Comparison of ENCODE assay signal across 11 cellular contexts in the genomic region with DNA sequence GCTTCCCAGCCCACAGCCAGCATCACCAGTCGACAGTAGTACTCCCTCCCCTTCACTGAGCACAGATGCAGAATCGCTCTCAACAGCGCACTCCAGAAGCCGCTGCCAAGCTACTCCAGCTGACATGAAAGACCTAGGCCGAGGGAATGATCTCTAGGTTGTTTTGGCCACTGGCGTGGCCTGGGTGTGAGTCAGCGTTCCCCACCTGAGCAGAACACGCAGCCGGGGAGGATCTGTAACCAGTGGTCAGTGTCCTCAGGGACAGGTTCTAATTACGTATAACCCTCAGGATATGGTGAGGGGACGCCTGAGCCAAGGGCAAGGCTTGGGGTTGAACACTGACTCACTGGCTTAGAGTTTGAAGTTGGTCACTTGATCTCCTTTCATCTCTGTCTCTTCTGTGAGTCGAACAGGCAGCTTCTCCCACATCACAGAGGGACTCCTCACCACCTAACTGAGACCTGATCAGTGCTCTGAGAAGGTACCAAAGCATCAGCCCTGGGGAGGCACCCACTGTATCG.
DNase-seq lines count a peak whose midpoint lies in the region; ATAC-seq lines count a peak whose summit lies in the region.
"Had no signal": no experiment of that assay in that cellular context is flagged by ENCODE, and none has a peak within 500 bp of the region (broad histone marks: within the 10 kb centered on the region; RNA-seq: fewer than 3 reads in every experiment).

No MANE protein-coding gene starts in this region.

- no peaks in the 10 kb centered on the region for H3K36me3 Mint-ChIP-seq in activated CD8-positive, alpha-beta T cell treated with anti-CD3 and anti-CD28 coated beads, Interleukin-2, amount 10 ng/mL, durations not matched to agents 7 days and 5 days (ENCODE audit: low read depth)
- H3K36me3 Mint-ChIP-seq in stimulated activated effector memory CD8-positive, alpha-beta T cell treated with anti-CD3 and anti-CD28 coated beads, Interleukin-12 subunit alpha, Interleukin-12 subunit beta, amount 100 ng/mL, for 72 hours: no peaks in the 10 kb centered on the region
- H3K36me3 Mint-ChIP-seq in naive thymus-derived CD4-positive, alpha-beta T cell: no peaks in the 10 kb centered on the region
- H3K36me3 Mint-ChIP-seq: activated CD4-positive, alpha-beta memory T cell treated with anti-CD3 and anti-CD28 coated beads for 36 hours had no signal

- H3K36me3 ChIP-seq in naive thymus-derived CD4-positive, alpha-beta T cell (ENCODE audit: control insufficient read depth in 2 of 3, insufficient read depth in 3 of 3, low read length in 3 of 3): no peaks in the 10 kb centered on the region

- H3K27ac Mint-ChIP-seq in activated CD8-positive, alpha-beta T cell treated with anti-CD3 and anti-CD28 coated beads, Interleukin-2, amount 10 ng/mL, durations not matched to agents 7 days and 5 days: no peak overlapping the region
- no peak overlapping the region for H3K27ac Mint-ChIP-seq in stimulated activated effector memory CD8-positive, alpha-beta T cell treated with anti-CD3 and anti-CD28 coated beads, Interleukin-12 subunit alpha, Interleukin-12 subunit beta, amount 100 ng/mL, for 72 hours
- H3K27ac Mint-ChIP-seq in naive thymus-derived CD4-positive, alpha-beta T cell: peak overlapping the region in 1 of 9 donors; percentile 12
- H3K27ac Mint-ChIP-seq: activated CD4-positive, alpha-beta memory T cell treated with anti-CD3 and anti-CD28 coated beads for 36 hours had no signal

- H3K9me3 ChIP-seq in naive thymus-derived CD4-positive, alpha-beta T cell (ENCODE audit: control insufficient read depth in 2 of 3, low read length in 3 of 3): no peaks in the 10 kb centered on the region

- H3K27me3 ChIP-seq in naive thymus-derived CD4-positive, alpha-beta T cell (ENCODE audit: control insufficient read depth in 2 of 2, insufficient read depth in 2 of 2, low read length in 2 of 2): no peaks in the 10 kb centered on the region

- H3K27me3 Mint-ChIP-seq in activated CD8-positive, alpha-beta T cell treated with anti-CD3 and anti-CD28 coated beads, Interleukin-2, amount 10 ng/mL, durations not matched to agents 7 days and 5 days (ENCODE audit: low read depth): peaks cover 2% of the 10 kb centered on the region
- H3K27me3 Mint-ChIP-seq in naive thymus-derived CD4-positive, alpha-beta T cell: no peaks in the 10 kb centered on the region
- H3K27me3 Mint-ChIP-seq: activated CD4-positive, alpha-beta memory T cell treated with anti-CD3 and anti-CD28 coated beads for 36 hours had no signal

- no peaks in the 10 kb centered on the region for H3K9me3 Mint-ChIP-seq in activated CD8-positive, alpha-beta T cell treated with anti-CD3 and anti-CD28 coated beads, Interleukin-2, amount 10 ng/mL, durations not matched to agents 7 days and 5 days (ENCODE audit: insufficient read depth)
- no peaks in the 10 kb centered on the region for H3K9me3 Mint-ChIP-seq in stimulated activated effector memory CD8-positive, alpha-beta T cell treated with anti-CD3 and anti-CD28 coated beads, Interleukin-12 subunit alpha, Interleukin-12 subunit beta, amount 100 ng/mL, for 72 hours
- no peaks in the 10 kb centered on the region for H3K9me3 Mint-ChIP-seq in naive thymus-derived CD4-positive, alpha-beta T cell
- H3K9me3 Mint-ChIP-seq: activated CD4-positive, alpha-beta memory T cell treated with anti-CD3 and anti-CD28 coated beads for 36 hours had no signal

- peak; percentile 51 for DNase-seq in HCEC 1CT
- DNase-seq in activated CD8-positive, alpha-beta T cell treated with anti-CD3 and anti-CD28 coated beads, Interleukin-2, amount 10 ng/mL, durations not matched to agents 7 days and 5 days: no peak
- peak; percentile 65 for DNase-seq in left cardiac atrium
- DNase-seq in stimulated activated effector memory CD8-positive, alpha-beta T cell treated with anti-CD3 and anti-CD28 coated beads, Interleukin-12 subunit alpha, Interleukin-12 subunit beta, amount 100 ng/mL, for 72 hours (ENCODE audit: low spot score in 2 of 2): no peak
- no peak for DNase-seq in naive thymus-derived CD4-positive, alpha-beta T cell
- no peak for DNase-seq in NCI-H1436 treated with DMSO at 0.1 percent for 48 hours (lab: John Stamatoyannopoulos, UW)
- no peak for DNase-seq in ACHN
- DNase-seq: activated CD4-positive, alpha-beta memory T cell treated with anti-CD3 and anti-CD28 coated beads for 36 hours; NCI-H345; stimulated activated CD4-positive, alpha-beta T cell treated with anti-CD3 and anti-CD28 coated beads, Interleukin-1b, Interleukin-23, amount 100 ng/mL, for 48 hours had no signal

- H3K4me1 Mint-ChIP-seq in activated CD8-positive, alpha-beta T cell treated with anti-CD3 and anti-CD28 coated beads, Interleukin-2, amount 10 ng/mL, durations not matched to agents 7 days and 5 days (ENCODE audit: low read depth): peaks cover 9% of the 10 kb centered on the region
- H3K4me1 Mint-ChIP-seq in stimulated activated effector memory CD8-positive, alpha-beta T cell treated with anti-CD3 and anti-CD28 coated beads, Interleukin-12 subunit alpha, Interleukin-12 subunit beta, amount 100 ng/mL, for 72 hours: no peaks in the 10 kb centered on the region
- peaks cover 0 to 2% (median 0%) of the 10 kb centered on the region in 7 donors for H3K4me1 Mint-ChIP-seq in naive thymus-derived CD4-positive, alpha-beta T cell

- POLR2A ChIA-PET in activated CD8-positive, alpha-beta T cell treated with anti-CD3 and anti-CD28 coated beads, Interleukin-2, amount 10 ng/mL, durations not matched to agents 7 days and 5 days (lab: Charles Lee): no interaction called here
- POLR2A ChIA-PET in naive thymus-derived CD4-positive, alpha-beta T cell (lab: Charles Lee): no interaction called here

- ATAC-seq in activated CD8-positive, alpha-beta T cell treated with anti-CD3 and anti-CD28 coated beads, Interleukin-2, amount 10 ng/mL, durations not matched to agents 7 days and 5 days: peak; percentile 28
- ATAC-seq in left cardiac atrium (peak in 1 of 2 donors; percentile 68), GM21526 (IDR thresholded peaks at IDR 0.05; ENCODE audit: low FRiP score, unreplicated experiment) (no peak)
- peak; percentile 5 for ATAC-seq in stimulated activated effector memory CD8-positive, alpha-beta T cell treated with anti-CD3 and anti-CD28 coated beads, Interleukin-12 subunit alpha, Interleukin-12 subunit beta, amount 100 ng/mL, for 72 hours
- no peak for ATAC-seq in naive thymus-derived CD4-positive, alpha-beta T cell

- in situ Hi-C loops in ACHN (cut with HindIII; ENCODE audit: low pct_ligation_motif_present, low pct_unique_long_range_greater_than_20kb, low sequenced_read_pairs): no loop called here

- intact Hi-C loops in left cardiac atrium (cut with DNase I): no loop called here
- intact Hi-C loops in naive thymus-derived CD4-positive, alpha-beta T cell (cut with micrococcal nuclease): loop anchor here in 1 of 2 donors (5.0 kb wide), 1 partner anchor 34 kb away; no protein-coding TSS in a partner anchor

- H3K4me3 Mint-ChIP-seq in activated CD8-positive, alpha-beta T cell treated with anti-CD3 and anti-CD28 coated beads, Interleukin-2, amount 10 ng/mL, durations not matched to agents 7 days and 5 days: no peak overlapping the region
- H3K4me3 Mint-ChIP-seq in stimulated activated effector memory CD8-positive, alpha-beta T cell treated with anti-CD3 and anti-CD28 coated beads, Interleukin-12 subunit alpha, Interleukin-12 subunit beta, amount 100 ng/mL, for 72 hours: no peak overlapping the region
- H3K4me3 Mint-ChIP-seq in naive thymus-derived CD4-positive, alpha-beta T cell: no peak overlapping the region
- H3K4me3 Mint-ChIP-seq: activated CD4-positive, alpha-beta memory T cell treated with anti-CD3 and anti-CD28 coated beads for 36 hours had no signal

- CTCF ChIA-PET in activated CD8-positive, alpha-beta T cell treated with anti-CD3 and anti-CD28 coated beads, Interleukin-2, amount 10 ng/mL, durations not matched to agents 7 days and 5 days (lab: Charles Lee): interaction anchor here (1.5 kb wide), 1 partner anchor 20 kb away, joined by 6 read pairs; no protein-coding TSS in a partner anchor
- CTCF ChIA-PET in naive thymus-derived CD4-positive, alpha-beta T cell (lab: Charles Lee): interaction anchor here (0.7 to 1.1 kb wide), 2 partner anchors 10 to 22 kb away, joined by 4 to 7 read pairs; no protein-coding TSS in a partner anchor

- H3K27ac ChIP-seq in naive thymus-derived CD4-positive, alpha-beta T cell (ENCODE audit: low read depth, low read length): no peak overlapping the region

- no peak overlapping the region for H3K4me3 ChIP-seq in naive thymus-derived CD4-positive, alpha-beta T cell (ENCODE audit: low read length)

- no peaks in the 10 kb centered on the region for H3K4me1 ChIP-seq in naive thymus-derived CD4-positive, alpha-beta T cell (ENCODE audit: control insufficient read depth in 2 of 2, insufficient read depth in 2 of 2, low read length in 2 of 2)

Comparison
In these comparisons a context has a peak if more than half of its experiments do, and no peak if none do; other contexts are left out.
1. DNase-seq: peak in HCEC 1CT (single experiment) and left cardiac atrium (single experiment); none in activated CD8-positive, alpha-beta T cell treated with anti-CD3 and anti-CD28 coated beads, Interleukin-2, amount 10 ng/mL, durations not matched to agents 7 days and 5 days (single experiment), stimulated activated effector memory CD8-positive, alpha-beta T cell treated with anti-CD3 and anti-CD28 coated beads, Interleukin-12 subunit alpha, Interleukin-12 subunit beta, amount 100 ng/mL, for 72 hours (0 of 2), naive thymus-derived CD4-positive, alpha-beta T cell (0 of 9), NCI-H1436 treated with DMSO at 0.1 percent for 48 hours (single experiment) and ACHN (single experiment).
2. ATAC-seq: peak in activated CD8-positive, alpha-beta T cell treated with anti-CD3 and anti-CD28 coated beads, Interleukin-2, amount 10 ng/mL, durations not matched to agents 7 days and 5 days (single experiment) and stimulated activated effector memory CD8-positive, alpha-beta T cell treated with anti-CD3 and anti-CD28 coated beads, Interleukin-12 subunit alpha, Interleukin-12 subunit beta, amount 100 ng/mL, for 72 hours (single experiment); none in naive thymus-derived CD4-positive, alpha-beta T cell (single experiment) and GM21526 (single experiment).